In genomic region chr10:34252111-34252510, GRCh38 we compare ENCODE assay signal across 17 cellular contexts.
A peak's percentile ranks its signal among the peaks of the same experiment; 100 is the strongest.
DNase-seq lines count a peak whose midpoint lies in the region; ATAC-seq, FAIRE-seq and TF ChIP-seq lines count a peak whose summit lies in the region.
"Had no signal": no experiment of that assay in that cellular context is flagged by ENCODE, and none has a peak within 500 bp of the region (broad histone marks: within the 10 kb centered on the region; RNA-seq: fewer than 3 reads in every experiment).

No MANE protein-coding gene starts in this region.

- DNase-seq in right lobe of liver (no peak), HepG2 (ENCODE audit: low spot score) (no peak), bronchial epithelial cell (ENCODE audit: low read depth) (peak; percentile 17), islet precursor cell (peak; percentile 78), nucleus accumbens (lab: John Stamatoyannopoulos, UW) (no peak), posterior cingulate gyrus (no peak)
- DNase-seq in CD4-positive, alpha-beta T cell, result no peak
- DNase-seq: activated T-cell treated with anti-CD3 and anti-CD28 coated beads, Interleukin-2, amount 50 U/mL, for 4 hours; NCI-H1092 treated with DMSO at 0.1 percent for 48 hours; OCI-M1; psoas muscle; SK-N-SH had no signal

- TF ChIP-seq CTCF in right lobe of liver (IDR thresholded peaks at IDR 0.05) (no peak), HepG2 (CRISPR knock-in tag; IDR thresholded peaks at IDR 0.05) (no peak), bronchial epithelial cell (IDR thresholded peaks at IDR 0.05; ENCODE audit: insufficient read depth, low read length, severe bottlenecking) (no peak)
- no peak for TF ChIP-seq CTCF in CD4-positive, alpha-beta T cell (IDR thresholded peaks at IDR 0.05)

- no peaks in the 10 kb centered on the region for H4K20me1 ChIP-seq in HepG2 (ENCODE audit: insufficient read depth, low read length)

- TF ChIP-seq RAD21 in HepG2 (CRISPR knock-in tag; IDR thresholded peaks at IDR 0.05), result no peak

- no peak overlapping the region for H3K4me2 ChIP-seq in HepG2 (ENCODE audit: low read depth, low read length)
- H3K4me2 ChIP-seq: SK-N-SH had no signal

- TF ChIP-seq EP300 in HepG2 (IDR thresholded peaks at IDR 0.05; ENCODE audit: low read depth in 2 of 2, low read length in 2 of 2) (no peak), HepG2 (CRISPR knock-in tag; IDR thresholded peaks at IDR 0.05; ENCODE audit: borderline replicate concordance) (no peak)

- no peaks in the 10 kb centered on the region for H3K36me3 Mint-ChIP-seq in CD4-positive, alpha-beta T cell (ENCODE audit: low read depth)
- H3K36me3 Mint-ChIP-seq: naive thymus-derived CD8-positive, alpha-beta T cell had no signal

- 58% methylated on average over 4 of the region's 7 CpGs for WGBS in right lobe of liver (ENCODE audit: insufficient coverage, low coverage, low lambda C conversion rate, missing lambda C conversion rate)
- WGBS in HepG2 (ENCODE audit: low lambda C conversion rate), result 89% methylated on average over 7 of the region's 7 CpGs

- FAIRE-seq in HepG2 (lab: Jason Lieb, UNC) (no peak), bronchial epithelial cell (lab: Jason Lieb, UNC) (no peak)
- FAIRE-seq: GM18507, TTC549 had no signal

- intact Hi-C loops in right lobe of liver (cut with DNase I) (no loop called here), HepG2 (cut with micrococcal nuclease; ENCODE audit: unreplicated experiment) (no loop called here), posterior cingulate gyrus (cut with DNase I) (no loop called here)
- intact Hi-C loops in CD4-positive, alpha-beta T cell (cut with DNase I, micrococcal nuclease), result no loop called here

- H3K4me3 ChIP-seq in right lobe of liver (no peak overlapping the region), HepG2 (replicated peaks in 1 of 3; ENCODE audit: insufficient read depth in 1 of 3, low read depth in 2 of 3, low read length in 3 of 3) (no peak overlapping the region), bronchial epithelial cell (ENCODE audit: low read depth, low read length) (no peak overlapping the region)
- H3K4me3 ChIP-seq: psoas muscle, suprapubic skin had no signal

- H3K9me3 ChIP-seq in right lobe of liver, result no peaks in the 10 kb centered on the region
- no peaks in the 10 kb centered on the region for H3K9me3 ChIP-seq in HepG2 (ENCODE audit: low read length)
- H3K9me3 ChIP-seq in CD4-positive, alpha-beta T cell (ENCODE audit: control insufficient read depth, low read length), result no peaks in the 10 kb centered on the region
- H3K9me3 ChIP-seq: psoas muscle, SK-N-SH, suprapubic skin had no signal

- no peaks in the 10 kb centered on the region for H3K9me3 Mint-ChIP-seq in CD4-positive, alpha-beta T cell
- H3K9me3 Mint-ChIP-seq: activated T-cell treated with anti-CD3 and anti-CD28 coated beads, Interleukin-2, amount 50 U/mL, for 4 hours; naive thymus-derived CD8-positive, alpha-beta T cell had no signal

- H3K27ac ChIP-seq in right lobe of liver (no peak overlapping the region), HepG2 (ENCODE audit: extremely low read length, insufficient read depth, low read length) (no peak overlapping the region)
- H3K27ac ChIP-seq in CD4-positive, alpha-beta T cell (ENCODE audit: low read depth, low read length), result no peak overlapping the region
- H3K27ac ChIP-seq: psoas muscle, suprapubic skin had no signal

- H3K4me1 ChIP-seq in right lobe of liver (no peaks in the 10 kb centered on the region), HepG2 (ENCODE audit: insufficient read depth, low read length) (peaks cover 18% of the 10 kb centered on the region)
- H3K4me1 ChIP-seq: psoas muscle had no signal

- BruUV-seq in HepG2 (replicated peaks; lab: Mats Ljungman, UMichigan), result no TSS peak

- H2AFZ ChIP-seq in HepG2 (ENCODE audit: low read length), result no peak overlapping the region

- peak; percentile 29 to 70 (median 46) for ATAC-seq in right lobe of liver
- ATAC-seq in HepG2, result no peak
- ATAC-seq in HG03135 (IDR thresholded peaks at IDR 0.05; ENCODE audit: unreplicated experiment), result no peak
- ATAC-seq in CD4-positive, alpha-beta T cell (ENCODE audit: poor library complexity), result no peak
- ATAC-seq: activated T-cell treated with anti-CD3 and anti-CD28 coated beads, Interleukin-2, amount 50 U/mL, for 4 hours had no signal

- no peaks in the 10 kb centered on the region for H3K79me2 ChIP-seq in HepG2 (ENCODE audit: insufficient read depth, low read length)

- H3K27me3 Mint-ChIP-seq in CD4-positive, alpha-beta T cell, result no peaks in the 10 kb centered on the region
- H3K27me3 Mint-ChIP-seq: naive thymus-derived CD8-positive, alpha-beta T cell had no signal

- no peaks in the 10 kb centered on the region for H3K27me3 ChIP-seq in right lobe of liver
- H3K27me3 ChIP-seq in HepG2 (ENCODE audit: control insufficient read depth in 1 of 2, insufficient read depth in 2 of 2, low read length in 2 of 2), result no peaks in the 10 kb centered on the region
- H3K27me3 ChIP-seq in bronchial epithelial cell (ENCODE audit: control insufficient read depth, insufficient read depth, low read length), result no peaks in the 10 kb centered on the region
- no peaks in the 10 kb centered on the region for H3K27me3 ChIP-seq in CD4-positive, alpha-beta T cell (ENCODE audit: control insufficient read depth, insufficient read depth, low read length)
- H3K27me3 ChIP-seq: suprapubic skin had no signal

- TF ChIP-seq POLR2A in right lobe of liver (IDR thresholded peaks at IDR 0.05) (no peak), HepG2 (IDR thresholded peaks at IDR 0.05; ENCODE audit: insufficient read depth in 1 of 2, low read depth in 2 of 2, low read length in 2 of 2) (no peak)

- CTCF ChIA-PET in HepG2 (lab: Yijun Ruan, JAX; ENCODE audit: low intra/inter-chr PET ratio, low total read pairs), result no interaction called here
- CTCF ChIA-PET in CD4-positive, alpha-beta T cell (lab: Charles Lee), result no interaction called here

- no peak overlapping the region for H3K9ac ChIP-seq in HepG2 (ENCODE audit: insufficient read depth, low read depth, low read length)
- H3K9ac ChIP-seq: SK-N-SH had no signal

- POLR2A ChIA-PET in HepG2 (lab: Yijun Ruan, JAX), result no interaction called here
- POLR2A ChIA-PET in CD4-positive, alpha-beta T cell (lab: Charles Lee), result no interaction called here

- peaks cover 4% of the 10 kb centered on the region for H3K4me1 Mint-ChIP-seq in CD4-positive, alpha-beta T cell (ENCODE audit: low read depth)

- H3K36me3 ChIP-seq in right lobe of liver, result no peaks in the 10 kb centered on the region
- no peaks in the 10 kb centered on the region for H3K36me3 ChIP-seq in HepG2 (replicated peaks in 1 of 2; ENCODE audit: control insufficient read depth in 1 of 2, insufficient read depth in 2 of 2, low read length in 2 of 2)
- no peaks in the 10 kb centered on the region for H3K36me3 ChIP-seq in bronchial epithelial cell (ENCODE audit: control insufficient read depth, insufficient read depth, low read length)
- H3K36me3 ChIP-seq: suprapubic skin had no signal

- H3K27ac Mint-ChIP-seq in CD4-positive, alpha-beta T cell, result no peak overlapping the region

- in situ Hi-C loops in HepG2 (cut with HindIII; ENCODE audit: extremely low pct_ligation_motif_present, low pct_unique_long_range_greater_than_20kb), result no loop called here

- no peak overlapping the region for H3K4me3 Mint-ChIP-seq in CD4-positive, alpha-beta T cell
- H3K4me3 Mint-ChIP-seq: activated T-cell treated with anti-CD3 and anti-CD28 coated beads, Interleukin-2, amount 50 U/mL, for 4 hours; naive thymus-derived CD8-positive, alpha-beta T cell had no signal

TF ChIP-seq in HepG2, 621 proteins besides CTCF, POLR2A, EP300 and RAD21 (continues in another document):
- TF ChIP-seq BRCA1 (CRISPR knock-in tag; IDR thresholded peaks at IDR 0.05) (no peak), ZNF44 (CRISPR knock-in tag; IDR thresholded peaks at IDR 0.05) (no peak), PAXIP1 (CRISPR knock-in tag; conservative IDR thresholded peaks at IDR 0.05) (no peak), RBFOX2 (IDR thresholded peaks at IDR 0.05; ENCODE audit: low read depth, low read length) (no peak), HNRNPUL1 (IDR thresholded peaks at IDR 0.05; ENCODE audit: low read depth, low read length) (no peak), EED (CRISPR knock-in tag; IDR thresholded peaks at IDR 0.05) (no peak), ZNF256 (CRISPR knock-in tag; conservative IDR thresholded peaks at IDR 0.05) (no peak)
- TF ChIP-seq, protein P1, sequence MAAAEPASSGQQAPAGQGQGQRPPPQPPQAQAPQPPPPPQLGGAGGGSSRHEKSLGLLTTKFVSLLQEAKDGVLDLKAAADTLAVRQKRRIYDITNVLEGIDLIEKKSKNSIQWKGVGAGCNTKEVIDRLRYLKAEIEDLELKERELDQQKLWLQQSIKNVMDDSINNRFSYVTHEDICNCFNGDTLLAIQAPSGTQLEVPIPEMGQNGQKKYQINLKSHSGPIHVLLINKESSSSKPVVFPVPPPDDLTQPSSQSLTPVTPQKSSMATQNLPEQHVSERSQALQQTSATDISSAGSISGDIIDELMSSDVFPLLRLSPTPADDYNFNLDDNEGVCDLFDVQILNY (CRISPR knock-in tag; conservative IDR thresholded peaks at IDR 0.05), result no peak

Comparison
In these comparisons a context has a peak if more than half of its experiments do, and no peak if none do; other contexts are left out.
1. ATAC-seq: peak in right lobe of liver (4 of 4); none in HepG2 (single experiment), HG03135 (single experiment) and CD4-positive, alpha-beta T cell (single experiment).
2. DNase-seq: peak in bronchial epithelial cell (single experiment) and islet precursor cell (single experiment); none in right lobe of liver (0 of 3), HepG2 (single experiment), nucleus accumbens (0 of 56), posterior cingulate gyrus (0 of 10) and CD4-positive, alpha-beta T cell (0 of 10).